ENCODE assay signal across 2 cellular contexts in genomic region chr11:69700278-69701140, GRCh38.
TF ChIP-seq lines count a peak whose summit lies in the region.

No MANE protein-coding gene starts in this region.

TF ChIP-seq in K562, 482 proteins besides CTCF, POLR2A, EP300 and RAD21 (continues in another document):
- no peak for TF ChIP-seq ZNF121 (CRISPR knock-in tag; conservative IDR thresholded peaks at IDR 0.05)
- TF ChIP-seq JUND (IDR thresholded peaks at IDR 0.05; ENCODE audit: borderline replicate concordance, low read depth, low read length), result peak; percentile 40; the same call in 1 of the 2 replicates
- TF ChIP-seq JUND (tag; IDR thresholded peaks at IDR 0.05; ENCODE audit: borderline replicate concordance, low read depth, low read length), result no peak; the same call in 2 of the 3 replicates
- peak; percentile 56 for TF ChIP-seq GABPA (tag; conservative IDR thresholded peaks at IDR 0.05; ENCODE audit: low read depth)
- no peak for TF ChIP-seq CEBPZ (IDR thresholded peaks at IDR 0.05; ENCODE audit: borderline replicate concordance, low read depth, low read length)
- TF ChIP-seq ZNF24 (IDR thresholded peaks at IDR 0.05), result no peak
- TF ChIP-seq MAFG (tag; conservative IDR thresholded peaks at IDR 0.05), result no peak
- peak; percentile 81; the same call in 1 of the 2 replicates for TF ChIP-seq CTBP1 (IDR thresholded peaks at IDR 0.05; ENCODE audit: borderline replicate concordance)
- TF ChIP-seq ZBTB11 (CRISPR knock-in tag; IDR thresholded peaks at IDR 0.05), result 0 out of 6 replicates have a peak, but pooled peaks of 1 of the 3 experiments have one; percentile 27
- TF ChIP-seq SOX6 (IDR thresholded peaks at IDR 0.05), result peak; percentile 63
- peak; percentile 79 for TF ChIP-seq DACH1 (IDR thresholded peaks at IDR 0.05; ENCODE audit: partially characterized antibody)
- TF ChIP-seq UBTF (IDR thresholded peaks at IDR 0.05; ENCODE audit: borderline replicate concordance in 1 of 2, low read depth in 2 of 2, low read length in 2 of 2), result 0 out of 4 replicates have a peak, but pooled peaks of 1 of the 2 experiments have one; percentile 33
- TF ChIP-seq MEIS2 (IDR thresholded peaks at IDR 0.05; ENCODE audit: partially characterized antibody), result peak; percentile 62
- 0 out of 2 replicates have a peak, but pooled peaks have one; percentile 10 for TF ChIP-seq GATA2 (CRISPR knock-in tag; IDR thresholded peaks at IDR 0.05)
- TF ChIP-seq CBX1 (IDR thresholded peaks at IDR 0.05; ENCODE audit: low read depth), result no peak
- peak; percentile 80 for TF ChIP-seq ARID1B (IDR thresholded peaks at IDR 0.05)
- TF ChIP-seq ATF1 (CRISPR knock-in tag; IDR thresholded peaks at IDR 0.05), result no peak
- TF ChIP-seq ATF1 (tag; IDR thresholded peaks at IDR 0.05), result peak; percentile 29; the same call in 1 of the 2 replicates
- peak; percentile 62; the same call in 1 of the 2 replicates for TF ChIP-seq SMAD4 (CRISPR knock-in tag; conservative IDR thresholded peaks at IDR 0.05)
- TF ChIP-seq MYC (IDR thresholded peaks at IDR 0.05; ENCODE audit: low read depth, low read length), result peak; percentile 44; the same call in 1 of the 2 replicates
- TF ChIP-seq MYC (CRISPR knock-in tag; IDR thresholded peaks at IDR 0.05; ENCODE audit: borderline replicate concordance, low read depth), result no peak
- no peak for TF ChIP-seq HSF4 (CRISPR knock-in tag; IDR thresholded peaks at IDR 0.05; ENCODE audit: borderline replicate concordance)
- TF ChIP-seq ZEB2 (IDR thresholded peaks at IDR 0.05), result 0 out of 2 replicates have a peak, but pooled peaks have one; percentile 52
- TF ChIP-seq ZNF766 (CRISPR knock-in tag; conservative IDR thresholded peaks at IDR 0.05), result peak; percentile 40; the same call in 1 of the 2 replicates

TF ChIP-seq in HepG2, 621 proteins besides CTCF, POLR2A, EP300 and RAD21 (continues in another document):
- peak; percentile 29; the same call in 1 of the 2 replicates for TF ChIP-seq TAF1 (CRISPR knock-in tag; IDR thresholded peaks at IDR 0.05)
- TF ChIP-seq ZNF280D (CRISPR knock-in tag; IDR thresholded peaks at IDR 0.05), result no peak
- 0 out of 2 replicates have a peak, but pooled peaks have one; percentile 15 for TF ChIP-seq ZNF205 (CRISPR knock-in tag; IDR thresholded peaks at IDR 0.05)
- no peak for TF ChIP-seq NFIB (CRISPR knock-in tag; IDR thresholded peaks at IDR 0.05; ENCODE audit: borderline replicate concordance)
- 0 out of 2 replicates have a peak, but pooled peaks have one; percentile 42 for TF ChIP-seq ZNF331 (CRISPR knock-in tag; IDR thresholded peaks at IDR 0.05)
- TF ChIP-seq MXD1 (CRISPR knock-in tag; IDR thresholded peaks at IDR 0.05), result 0 out of 2 replicates have a peak, but pooled peaks have one; percentile 51
- TF ChIP-seq ZC3H4 (CRISPR knock-in tag; IDR thresholded peaks at IDR 0.05; ENCODE audit: borderline replicate concordance), result no peak
- TF ChIP-seq IRF2 (CRISPR knock-in tag; IDR thresholded peaks at IDR 0.05), result peak; percentile 48; the same call in 1 of the 2 replicates
- peak; percentile 20; the same call in 1 of the 2 replicates for TF ChIP-seq ATF3 (CRISPR knock-in tag; IDR thresholded peaks at IDR 0.05)
- peak; percentile 84 for TF ChIP-seq ZNF121 (CRISPR knock-in tag; IDR thresholded peaks at IDR 0.05)
- TF ChIP-seq HNRNPLL (IDR thresholded peaks at IDR 0.05; ENCODE audit: low read depth, low read length, poor library complexity, severe bottlenecking), result peak; percentile 40
- TF ChIP-seq ZFP36 (IDR thresholded peaks at IDR 0.05; ENCODE audit: borderline replicate concordance, low read depth, low read length, partially characterized antibody), result no peak
- 0 out of 2 replicates have a peak, but pooled peaks have one; percentile 4 for TF ChIP-seq HNF4G (IDR thresholded peaks at IDR 0.05; ENCODE audit: borderline replicate concordance, low read depth, low read length)
- TF ChIP-seq HNF4G (CRISPR knock-in tag; IDR thresholded peaks at IDR 0.05; ENCODE audit: borderline replicate concordance, low read depth), result no peak
- no peak for TF ChIP-seq ZNF652 (CRISPR knock-in tag; IDR thresholded peaks at IDR 0.05; ENCODE audit: borderline replicate concordance, low read depth)
- no peak for TF ChIP-seq SOX6 (IDR thresholded peaks at IDR 0.05)
- peak; percentile 81 for TF ChIP-seq SOX6 (CRISPR knock-in tag; IDR thresholded peaks at IDR 0.05)
- TF ChIP-seq YY1 (IDR thresholded peaks at IDR 0.05; ENCODE audit: insufficient read depth, insufficient replicate concordance, low read depth, low read length), result no peak
- TF ChIP-seq AKNA (CRISPR knock-in tag; IDR thresholded peaks at IDR 0.05; ENCODE audit: borderline replicate concordance), result no peak
- no peak for TF ChIP-seq CC2D1A (CRISPR knock-in tag; IDR thresholded peaks at IDR 0.05)
- peak; percentile 67; the same call in 1 of the 2 replicates for TF ChIP-seq ZSCAN9 (CRISPR knock-in tag; IDR thresholded peaks at IDR 0.05; ENCODE audit: borderline replicate concordance)
- peak; percentile 63; the same call in 1 of the 2 replicates for TF ChIP-seq IKZF5 (CRISPR knock-in tag; IDR thresholded peaks at IDR 0.05)
- no peak for TF ChIP-seq ZNF557 (CRISPR knock-in tag; IDR thresholded peaks at IDR 0.05)
- TF ChIP-seq GMEB2 (CRISPR knock-in tag; IDR thresholded peaks at IDR 0.05; ENCODE audit: low read depth), result no peak
- TF ChIP-seq MYPOP (CRISPR knock-in tag; IDR thresholded peaks at IDR 0.05), result 0 out of 2 replicates have a peak, but pooled peaks have one; percentile 62
- peak; percentile 53; the same call in 1 of the 2 replicates for TF ChIP-seq SPEN (CRISPR knock-in tag; IDR thresholded peaks at IDR 0.05; ENCODE audit: low read depth)
- peak; percentile 59; the same call in 1 of the 2 replicates for TF ChIP-seq HDAC1 (CRISPR knock-in tag; IDR thresholded peaks at IDR 0.05)
- TF ChIP-seq GATAD1 (CRISPR knock-in tag; IDR thresholded peaks at IDR 0.05), result peak; percentile 38; the same call in 1 of the 2 replicates
- TF ChIP-seq POLR2G (IDR thresholded peaks at IDR 0.05; ENCODE audit: low read depth, low read length), result 0 out of 2 replicates have a peak, but pooled peaks have one; percentile 33
- TF ChIP-seq MTA1 (CRISPR knock-in tag; IDR thresholded peaks at IDR 0.05; ENCODE audit: borderline replicate concordance), result peak; percentile 83; the same call in 1 of the 2 replicates
- no peak for TF ChIP-seq ZNF782 (CRISPR knock-in tag; IDR thresholded peaks at IDR 0.05; ENCODE audit: borderline replicate concordance)
- TF ChIP-seq CENPX (CRISPR knock-in tag; IDR thresholded peaks at IDR 0.05), result no peak
- no peak for TF ChIP-seq SP2 (CRISPR knock-in tag; IDR thresholded peaks at IDR 0.05)
- TF ChIP-seq TIGD3 (CRISPR knock-in tag; IDR thresholded peaks at IDR 0.05; ENCODE audit: borderline replicate concordance), result no peak
- TF ChIP-seq HIVEP1 (CRISPR knock-in tag; IDR thresholded peaks at IDR 0.05), result peak; percentile 61; the same call in 1 of the 2 replicates
- peak; percentile 25; the same call in 1 of the 2 replicates for TF ChIP-seq CBX5 (CRISPR knock-in tag; IDR thresholded peaks at IDR 0.05; ENCODE audit: borderline replicate concordance)
- TF ChIP-seq KDM2A (CRISPR knock-in tag; IDR thresholded peaks at IDR 0.05; ENCODE audit: borderline replicate concordance, low read depth), result peak; percentile 43; the same call in 1 of the 2 replicates
